In the genomic region with DNA sequence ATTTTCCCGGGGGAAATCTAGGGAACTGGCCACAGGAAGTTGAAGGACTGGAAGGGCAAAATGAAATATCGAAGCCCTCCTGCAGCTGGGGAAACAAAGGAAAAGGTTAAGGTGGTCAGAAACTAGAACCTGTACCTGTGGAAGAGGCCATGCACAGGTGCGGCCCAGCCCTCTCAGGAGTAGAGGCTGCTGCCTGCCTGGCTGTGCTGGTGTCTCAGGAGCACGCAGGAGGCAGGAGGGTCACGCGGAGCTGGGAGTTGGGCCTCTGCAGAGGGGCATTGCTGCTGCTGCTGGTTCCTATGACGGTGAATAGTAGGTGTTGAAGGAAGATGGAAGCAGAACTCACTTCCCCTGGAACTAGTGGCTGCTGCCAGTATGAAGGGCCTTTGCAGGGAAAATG, we compare ENCODE assay signal across 17 cellular contexts.
DNase-seq lines count a peak whose midpoint lies in the region; ATAC-seq and TF ChIP-seq lines count a peak whose summit lies in the region.
"Had no signal": no experiment of that assay in that cellular context is flagged by ENCODE, and none has a peak within 500 bp of the region (broad histone marks: within the 10 kb centered on the region; RNA-seq: fewer than 3 reads in every experiment).

No MANE protein-coding gene starts in this region.

- 71% methylated on average over 7 of the region's 7 CpGs for WGBS in esophagus muscularis mucosa

- DNase-seq in GM23338 (ENCODE audit: low spot score) (no peak), esophagus muscularis mucosa (ENCODE audit: extremely low spot score) (peak; percentile 74), NOMO-1 treated with dmso at 0.1 percent for 144 hours (lab: John Stamatoyannopoulos, UW; ENCODE audit: unreplicated experiment) (no peak), GM10266 (ENCODE audit: extremely low spot score) (no peak)
- DNase-seq: CD4-positive, alpha-beta T cell; CD8-positive, alpha-beta memory T cell; DMS 273 treated with DMSO at 0.1 percent for 48 hours; DMS79; EL; GDM1; H7; HCEC 1CT had no signal

- H3K9me2 ChIP-seq in GM23338 (ENCODE audit: insufficient read depth), result no peaks in the 10 kb centered on the region
- H3K9me2 ChIP-seq in neural cell (ENCODE audit: insufficient read depth, low read length), result no peaks in the 10 kb centered on the region

- TF ChIP-seq EP300 in esophagus muscularis mucosa (IDR thresholded peaks at IDR 0.05), result no peak
- TF ChIP-seq EP300 in neural cell (conservative IDR thresholded peaks at IDR 0.05; ENCODE audit: poor library complexity, severe bottlenecking), result no peak

- no peaks in the 10 kb centered on the region for H3K36me3 Mint-ChIP-seq in GM23338 (ENCODE audit: low read depth)
- H3K36me3 Mint-ChIP-seq: CD14-positive monocyte; CD8-positive, alpha-beta memory T cell had no signal

- peak; percentile 55 for ATAC-seq in GM23338
- ATAC-seq in HG03196 (IDR thresholded peaks at IDR 0.05; ENCODE audit: unreplicated experiment), result no peak
- ATAC-seq in HG03469 (IDR thresholded peaks at IDR 0.05; ENCODE audit: unreplicated experiment), result no peak

- H3F3A ChIP-seq in GM23338 (replicated peaks; ENCODE audit: low read depth) (no peaks in the 10 kb centered on the region), neural cell (ENCODE audit: insufficient read depth, low read length, poor library complexity, severe bottlenecking) (no peaks in the 10 kb centered on the region)

- H3K4me3 ChIP-seq in GM23338 (no peak overlapping the region), esophagus muscularis mucosa (no peak overlapping the region), neural cell (ENCODE audit: low read length) (no peak overlapping the region), parathyroid adenoma (ENCODE audit: low read depth, low read length) (no peak overlapping the region)

- peaks cover 2% of the 10 kb centered on the region for H3K27me3 Mint-ChIP-seq in GM23338 (ENCODE audit: insufficient read depth, low read depth, poor library complexity)
- H3K27me3 Mint-ChIP-seq: CD4-positive, alpha-beta T cell; CD8-positive, alpha-beta memory T cell had no signal

- intact Hi-C loops in esophagus muscularis mucosa (cut with DNase I), result no loop called here

- H3K4me1 Mint-ChIP-seq in GM23338, result peaks cover 26% of the 10 kb centered on the region
- H3K4me1 Mint-ChIP-seq: CD14-positive monocyte; CD8-positive, alpha-beta memory T cell had no signal

- H3K4me3 Mint-ChIP-seq in GM23338, result no peak overlapping the region
- H3K4me3 Mint-ChIP-seq: CD14-positive monocyte; CD4-positive, alpha-beta T cell; CD8-positive, alpha-beta memory T cell had no signal

- H3K4me1 ChIP-seq in GM23338 (ENCODE audit: insufficient read depth) (peaks cover 13% of the 10 kb centered on the region), esophagus muscularis mucosa (no peaks in the 10 kb centered on the region), parathyroid adenoma (peaks cover 12% of the 10 kb centered on the region)

- TF ChIP-seq POLR2A in esophagus muscularis mucosa (IDR thresholded peaks at IDR 0.05; ENCODE audit: low read depth), result no peak

- H3K27ac ChIP-seq in GM23338 (ENCODE audit: low read depth) (no peak overlapping the region), esophagus muscularis mucosa (replicated peaks in 1 of 4) (no peak overlapping the region), neural cell (ENCODE audit: low read length) (peak overlapping the region; percentile 8), parathyroid adenoma (peak overlapping the region; percentile 64)

- no peaks in the 10 kb centered on the region for H3K9me3 ChIP-seq in esophagus muscularis mucosa
- H3K9me3 ChIP-seq in neural cell (ENCODE audit: low read length), result no peaks in the 10 kb centered on the region
- no peaks in the 10 kb centered on the region for H3K9me3 ChIP-seq in parathyroid adenoma (ENCODE audit: control insufficient read depth, low read length)

- H3K36me3 ChIP-seq in GM23338 (ENCODE audit: insufficient read depth), result no peaks in the 10 kb centered on the region
- H3K36me3 ChIP-seq in esophagus muscularis mucosa, result no peaks in the 10 kb centered on the region
- no peaks in the 10 kb centered on the region for H3K36me3 ChIP-seq in neural cell (ENCODE audit: insufficient read depth, low read length)
- H3K36me3 ChIP-seq in parathyroid adenoma (ENCODE audit: control insufficient read depth, insufficient read depth, low read length), result no peaks in the 10 kb centered on the region

- no peak overlapping the region for H3K4me2 ChIP-seq in GM23338
- no peak overlapping the region for H3K4me2 ChIP-seq in neural cell (ENCODE audit: low read length)
- H3K4me2 ChIP-seq in parathyroid adenoma (ENCODE audit: low read length), result no peak overlapping the region

- no peaks in the 10 kb centered on the region for H4K20me1 ChIP-seq in GM23338 (replicated peaks; ENCODE audit: insufficient read depth)
- no peaks in the 10 kb centered on the region for H4K20me1 ChIP-seq in neural cell (ENCODE audit: insufficient read depth)

- TF ChIP-seq RAD21 in neural cell (conservative IDR thresholded peaks at IDR 0.05), result no peak

- TF ChIP-seq CTCF in GM23338 (conservative IDR thresholded peaks at IDR 0.05; ENCODE audit: low read depth in 2 of 2) (no peak), esophagus muscularis mucosa (IDR thresholded peaks at IDR 0.05) (no peak), neural cell (IDR thresholded peaks at IDR 0.05; ENCODE audit: poor library complexity, severe bottlenecking) (no peak), parathyroid adenoma (IDR thresholded peaks at IDR 0.05) (no peak), GM10266 (IDR thresholded peaks at IDR 0.05; ENCODE audit: control insufficient read depth, insufficient read depth, low read depth, missing control alignments) (no peak)

- no peaks in the 10 kb centered on the region for H3K9me3 Mint-ChIP-seq in GM23338
- H3K9me3 Mint-ChIP-seq: CD4-positive, alpha-beta T cell had no signal

- no peak overlapping the region for H3K9ac ChIP-seq in neural cell (ENCODE audit: low read length)
- H3K9ac ChIP-seq in parathyroid adenoma, result no peak overlapping the region

- no peak overlapping the region for H3K27ac Mint-ChIP-seq in GM23338
- H3K27ac Mint-ChIP-seq: CD14-positive monocyte; CD4-positive, alpha-beta T cell; CD8-positive, alpha-beta memory T cell had no signal

- H2AFZ ChIP-seq in GM23338, result no peak overlapping the region
- no peak overlapping the region for H2AFZ ChIP-seq in neural cell (ENCODE audit: low read depth, low read length)
- H2AFZ ChIP-seq in parathyroid adenoma, result peak overlapping the region; percentile 66

- no peaks in the 10 kb centered on the region for H3K79me2 ChIP-seq in GM23338 (replicated peaks; ENCODE audit: insufficient read depth)
- H3K79me2 ChIP-seq in neural cell (replicated peaks; ENCODE audit: insufficient read depth, low read length), result no peaks in the 10 kb centered on the region
- H3K79me2 ChIP-seq in parathyroid adenoma, result no peaks in the 10 kb centered on the region

- H3K27me3 ChIP-seq in GM23338 (ENCODE audit: insufficient read depth), result no peaks in the 10 kb centered on the region
- H3K27me3 ChIP-seq in esophagus muscularis mucosa, result no peaks in the 10 kb centered on the region
- no peaks in the 10 kb centered on the region for H3K27me3 ChIP-seq in neural cell (ENCODE audit: insufficient read depth, low read depth, low read length)
- H3K27me3 ChIP-seq in parathyroid adenoma (ENCODE audit: control insufficient read depth, insufficient read depth, low read length), result no peaks in the 10 kb centered on the region

TF ChIP-seq in neural cell, 6 proteins besides CTCF, POLR2A, EP300 and RAD21:
- TF ChIP-seq TAF1 (IDR thresholded peaks at IDR 0.05; ENCODE audit: low read depth) (no peak), MXI1 (conservative IDR thresholded peaks at IDR 0.05; ENCODE audit: poor library complexity, severe bottlenecking) (no peak), EZH2 (IDR thresholded peaks at IDR 0.05; ENCODE audit: borderline replicate concordance, insufficient read depth, low read length, poor library complexity, severe bottlenecking) (no peak), SMC3 (conservative IDR thresholded peaks at IDR 0.05; ENCODE audit: poor library complexity) (no peak), POLR2AphosphoS5 (IDR thresholded peaks at IDR 0.05) (no peak)
- TF ChIP-seq, protein P1, sequence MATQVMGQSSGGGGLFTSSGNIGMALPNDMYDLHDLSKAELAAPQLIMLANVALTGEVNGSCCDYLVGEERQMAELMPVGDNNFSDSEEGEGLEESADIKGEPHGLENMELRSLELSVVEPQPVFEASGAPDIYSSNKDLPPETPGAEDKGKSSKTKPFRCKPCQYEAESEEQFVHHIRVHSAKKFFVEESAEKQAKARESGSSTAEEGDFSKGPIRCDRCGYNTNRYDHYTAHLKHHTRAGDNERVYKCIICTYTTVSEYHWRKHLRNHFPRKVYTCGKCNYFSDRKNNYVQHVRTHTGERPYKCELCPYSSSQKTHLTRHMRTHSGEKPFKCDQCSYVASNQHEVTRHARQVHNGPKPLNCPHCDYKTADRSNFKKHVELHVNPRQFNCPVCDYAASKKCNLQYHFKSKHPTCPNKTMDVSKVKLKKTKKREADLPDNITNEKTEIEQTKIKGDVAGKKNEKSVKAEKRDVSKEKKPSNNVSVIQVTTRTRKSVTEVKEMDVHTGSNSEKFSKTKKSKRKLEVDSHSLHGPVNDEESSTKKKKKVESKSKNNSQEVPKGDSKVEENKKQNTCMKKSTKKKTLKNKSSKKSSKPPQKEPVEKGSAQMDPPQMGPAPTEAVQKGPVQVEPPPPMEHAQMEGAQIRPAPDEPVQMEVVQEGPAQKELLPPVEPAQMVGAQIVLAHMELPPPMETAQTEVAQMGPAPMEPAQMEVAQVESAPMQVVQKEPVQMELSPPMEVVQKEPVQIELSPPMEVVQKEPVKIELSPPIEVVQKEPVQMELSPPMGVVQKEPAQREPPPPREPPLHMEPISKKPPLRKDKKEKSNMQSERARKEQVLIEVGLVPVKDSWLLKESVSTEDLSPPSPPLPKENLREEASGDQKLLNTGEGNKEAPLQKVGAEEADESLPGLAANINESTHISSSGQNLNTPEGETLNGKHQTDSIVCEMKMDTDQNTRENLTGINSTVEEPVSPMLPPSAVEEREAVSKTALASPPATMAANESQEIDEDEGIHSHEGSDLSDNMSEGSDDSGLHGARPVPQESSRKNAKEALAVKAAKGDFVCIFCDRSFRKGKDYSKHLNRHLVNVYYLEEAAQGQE (IDR thresholded peaks at IDR 0.05; ENCODE audit: borderline replicate concordance), result no peak

Comparison
In these comparisons a context has a peak if more than half of its experiments do, and no peak if none do; other contexts are left out.
1. H3K27ac ChIP-seq: peak in neural cell (single experiment) and parathyroid adenoma (single experiment); none in GM23338 (single experiment) and esophagus muscularis mucosa (0 of 4).